22 cellular contexts compared by ENCODE assay signal in genomic region chr4:101594588-101594987, GRCh38.
"Had no signal": no experiment of that assay in that cellular context is flagged by ENCODE, and none has a peak within 500 bp of the region (broad histone marks: within the 10 kb centered on the region; RNA-seq: fewer than 3 reads in every experiment).

No MANE protein-coding gene starts in this region.

- ATAC-seq: foreskin keratinocyte, gastroesophageal sphincter, heart left ventricle, left lung, left ventricle myocardium superior, lower lobe of right lung had no signal

- H3K36me3 Mint-ChIP-seq: immature natural killer cell, mesothelial cell of epicardium had no signal

- H3K9me3 Mint-ChIP-seq: immature natural killer cell, mesothelial cell of epicardium had no signal

- H3K27me3 ChIP-seq: dorsolateral prefrontal cortex, esophagus muscularis mucosa, foreskin keratinocyte, gastroesophageal sphincter, heart left ventricle, hepatocyte, left lung had no signal

- DNase-seq: dermis blood vessel endothelial cell; dorsolateral prefrontal cortex; effector CD4-positive, alpha-beta T cell; effector memory CD4-positive, alpha-beta T cell; foreskin keratinocyte; heart left ventricle; hypothalamus; immature natural killer cell; islet precursor cell; kidney; kidney glomerular epithelial cell; left lung; left ventricle myocardium superior; lower lobe of right lung; mesenchymal stem cell had no signal

- H3K4me3 ChIP-seq: coronary artery, dorsolateral prefrontal cortex, esophagus muscularis mucosa, gastroesophageal sphincter, heart left ventricle, hepatocyte, left lung, lower lobe of right lung had no signal

- H3K27ac ChIP-seq: coronary artery, dorsolateral prefrontal cortex, esophagus muscularis mucosa, foreskin keratinocyte, gastroesophageal sphincter, heart left ventricle, hepatocyte, left lung, lower lobe of right lung had no signal

- H3K4me1 Mint-ChIP-seq: mesothelial cell of epicardium had no signal

- H3K36me3 ChIP-seq: esophagus muscularis mucosa, gastroesophageal sphincter, heart left ventricle, left lung, lower lobe of right lung had no signal

- H3K27ac Mint-ChIP-seq: immature natural killer cell, mesothelial cell of epicardium had no signal

- H3K9me3 ChIP-seq: esophagus muscularis mucosa, gastroesophageal sphincter, left lung, lower lobe of right lung had no signal

- H3K4me1 ChIP-seq: esophagus muscularis mucosa, gastroesophageal sphincter, heart left ventricle, left lung, lower lobe of right lung had no signal

- H3K4me3 Mint-ChIP-seq: immature natural killer cell, mesothelial cell of epicardium had no signal

- FAIRE-seq: endothelial cell of umbilical vein, frontal cortex, kidney had no signal
